1 cellular context compared by ENCODE assay signal in genomic region chr9:79665926-79666325, GRCh38.
TF ChIP-seq lines count a peak whose summit lies in the region.

No MANE protein-coding gene starts in this region.

TF ChIP-seq in WTC11, 78 proteins besides CTCF, POLR2A, EP300 and RAD21 (continued from another document):
- no peak for TF ChIP-seq HMGXB4 (CRISPR knock-in tag; IDR thresholded peaks at IDR 0.05)
- TF ChIP-seq ZNF219 (CRISPR knock-in tag; IDR thresholded peaks at IDR 0.05; ENCODE audit: borderline replicate concordance) = no peak
- no peak for TF ChIP-seq NR1H2 (CRISPR knock-in tag; IDR thresholded peaks at IDR 0.05)
